ENCODE assay signal across 28 cellular contexts in genomic region chr15:66876423-66876730, GRCh38.
A peak's percentile ranks its signal among the peaks of the same experiment; 100 is the strongest.
DNase-seq lines count a peak whose midpoint lies in the region; ATAC-seq, FAIRE-seq and TF ChIP-seq lines count a peak whose summit lies in the region.
"Had no signal": no experiment of that assay in that cellular context is flagged by ENCODE, and none has a peak within 500 bp of the region (broad histone marks: within the 10 kb centered on the region; RNA-seq: fewer than 3 reads in every experiment).

No MANE protein-coding gene starts in this region.

- H3K27me3 ChIP-seq in K562 (ENCODE audit: control insufficient read depth in 2 of 2, insufficient read depth in 2 of 2, low read length in 2 of 2), result peaks cover 0 to 18% of the 10 kb centered on the region in 2 experiments; a peak in 2 of 5 replicates
- peaks cover 0 to 15% (median 0%) of the 10 kb centered on the region in 3 experiments for H3K27me3 ChIP-seq in neuronal stem cell (ENCODE audit: control insufficient read depth in 3 of 3, insufficient read depth in 3 of 3, low read depth in 1 of 3, low read length in 3 of 3)
- no peaks in the 10 kb centered on the region for H3K27me3 ChIP-seq in PC-9 (ENCODE audit: insufficient read depth, low read depth)
- H3K27me3 ChIP-seq: uterus had no signal

- intact Hi-C loops in K562 (cut with micrococcal nuclease) (no loop called here), PC-9 (cut with micrococcal nuclease; ENCODE audit: unreplicated experiment) (no loop called here)

- no peaks in the 10 kb centered on the region for H3F3A ChIP-seq in PC-9 (ENCODE audit: insufficient read depth, low read depth)

- no peak overlapping the region for H2BK12ac ChIP-seq in neuronal stem cell (ENCODE audit: low read length)

- 7% methylated on average over 5 of the region's 5 CpGs for WGBS in K562 (ENCODE audit: insufficient coverage, low coverage, missing lambda C conversion rate)
- WGBS in neuronal stem cell (ENCODE audit: extremely low coverage in 2 of 2, insufficient read length in 2 of 2, insufficient replicate concordance in 1 of 2), 2 donors, result no CpG with 5 or more reads among the region's 5 CpGs

- no peak overlapping the region for H2BK5ac ChIP-seq in neuronal stem cell (ENCODE audit: low read length)

- H3K27ac ChIP-seq in K562 (ENCODE audit: extremely low read depth, low read depth, low read length) (no peak overlapping the region), neuronal stem cell (replicated peaks; ENCODE audit: low read length) (no peak overlapping the region), PC-9 (no peak overlapping the region)
- H3K27ac ChIP-seq: psoas muscle, uterus had no signal

- H4K20me1 ChIP-seq in K562 (replicated peaks; ENCODE audit: control insufficient read depth, insufficient read depth, low read length) (no peaks in the 10 kb centered on the region), PC-9 (ENCODE audit: insufficient read depth) (no peaks in the 10 kb centered on the region)

- H3K4me3 ChIP-seq in K562, result no peak overlapping the region
- H3K4me3 ChIP-seq in neuronal stem cell (ENCODE audit: low read length in 2 of 2), result no peak overlapping the region
- no peak overlapping the region for H3K4me3 ChIP-seq in PC-9
- H3K4me3 ChIP-seq: psoas muscle, uterus had no signal

- no peak for TF ChIP-seq EP300 in K562 (IDR thresholded peaks at IDR 0.05; ENCODE audit: low read length)

- H3K79me2 ChIP-seq in K562 (ENCODE audit: control insufficient read depth, insufficient read depth, low read length) (no peaks in the 10 kb centered on the region), PC-9 (ENCODE audit: low read depth) (no peaks in the 10 kb centered on the region)

- H3K36me3 ChIP-seq in K562 (ENCODE audit: control insufficient read depth, insufficient read depth, low read length) (no peaks in the 10 kb centered on the region), neuronal stem cell (replicated peaks in 1 of 2; ENCODE audit: control insufficient read depth in 2 of 2, insufficient read depth in 2 of 2, low read length in 2 of 2) (no peaks in the 10 kb centered on the region), PC-9 (ENCODE audit: low read depth) (no peaks in the 10 kb centered on the region)
- H3K36me3 ChIP-seq: uterus had no signal

- in situ Hi-C loops in K562 (cut with MboI), result no loop called here

- FAIRE-seq in G401.6 (lab: Jason Lieb, UNC) (peak; percentile 76), K562 (lab: Jason Lieb, UNC) (no peak)
- FAIRE-seq: astrocyte, endothelial cell of umbilical vein, GM12891 had no signal

- H2AK5ac ChIP-seq in neuronal stem cell (ENCODE audit: low read depth, low read length), result peak overlapping the region; percentile 24

- no peak overlapping the region for H3K4ac ChIP-seq in neuronal stem cell (ENCODE audit: low read length)

- no peak overlapping the region for H3K14ac ChIP-seq in neuronal stem cell (ENCODE audit: low read length)

- no peak overlapping the region for H3K18ac ChIP-seq in neuronal stem cell (ENCODE audit: low read length)

- peak overlapping the region; percentile 17 for H4K91ac ChIP-seq in neuronal stem cell (ENCODE audit: low read depth, low read length, poor library complexity)

- peak; percentile 49 for DNase-seq in HEK293T (ENCODE audit: extremely low spot score)
- DNase-seq in K562 (ENCODE audit: extremely low read depth in 1 of 4, low spot score in 3 of 4), result peak; percentile 57 to 70 (median 64)
- DNase-seq in neuronal stem cell (ENCODE audit: low spot score), result no peak
- no peak for DNase-seq in NCI-H69 (lab: John Stamatoyannopoulos, UW)
- no peak for DNase-seq in activated T-cell treated with anti-CD3 and anti-CD28 coated beads, Interleukin-2, amount 50 U/mL, for 48 hours
- no peak for DNase-seq in PC-9
- DNase-seq: activated CD4-positive, alpha-beta T cell treated with anti-CD3 and anti-CD28 coated beads, Interleukin-2, amount 50 U/mL, for 1 hour; activated CD8-positive, alpha-beta memory T cell treated with anti-CD3 and anti-CD28 coated beads, Interleukin-2, amount 50 U/mL, for 4 hours; Calu3; H9; hippocampal formation; KG1; NCI-H146; NCI-H2171; NCI-H510A; NK-92 treated with Interleukin-12 subunit alpha and Interleukin-12 subunit beta, amount 100 ng/mL, for 24 hours; nucleus accumbens; psoas muscle; SIG-M5; stimulated activated naive CD4-positive, alpha-beta T cell treated with Interleukin-2 at 50 U/mL for 16 hours; T1000; uterus had no signal

- no peak overlapping the region for H3K23ac ChIP-seq in neuronal stem cell (ENCODE audit: low read depth, low read length, poor library complexity)

- H3K9me3 ChIP-seq in K562 (replicated peaks; ENCODE audit: control insufficient read depth, insufficient read depth, low read depth, low read length), result no peaks in the 10 kb centered on the region
- no peaks in the 10 kb centered on the region for H3K9me3 ChIP-seq in neuronal stem cell (replicated peaks in 1 of 2; ENCODE audit: control insufficient read depth in 2 of 2, insufficient read depth in 1 of 2, low read depth in 1 of 2, low read length in 2 of 2)
- H3K9me3 ChIP-seq in PC-9 (ENCODE audit: insufficient read depth, low read depth), result no peaks in the 10 kb centered on the region
- H3K9me3 ChIP-seq: psoas muscle had no signal

- TF ChIP-seq RAD21 in K562 (CRISPR knock-in tag; conservative IDR thresholded peaks at IDR 0.05 in 1 of 2, IDR thresholded peaks at IDR 0.05 in 1 of 2), result no peak

- no peak overlapping the region for H4K8ac ChIP-seq in neuronal stem cell (ENCODE audit: low read depth, low read length)

- no peaks in the 10 kb centered on the region for H3K79me1 ChIP-seq in neuronal stem cell (ENCODE audit: low read depth, low read length)

- H3K4me1 ChIP-seq in K562 (replicated peaks in 1 of 2; ENCODE audit: control insufficient read depth in 2 of 2, insufficient read depth in 2 of 2, low read length in 2 of 2), result peaks cover 0 to 4% of the 10 kb centered on the region in 2 experiments; a peak in 2 of 5 replicates
- H3K4me1 ChIP-seq in neuronal stem cell (ENCODE audit: control insufficient read depth in 2 of 2, insufficient read depth in 1 of 2, low read depth in 1 of 2, low read length in 2 of 2), result peaks cover 0 to 10% of the 10 kb centered on the region in 2 donors
- no peaks in the 10 kb centered on the region for H3K4me1 ChIP-seq in PC-9 (replicated peaks; ENCODE audit: insufficient read depth)
- H3K4me1 ChIP-seq: uterus had no signal

- peak overlapping the region in 1 of 2 experiments; percentile 43; a peak in 1 of 4 replicates for H3K9ac ChIP-seq in K562 (ENCODE audit: insufficient read depth in 1 of 2, low read depth in 2 of 2, low read length in 2 of 2)
- no peak overlapping the region for H3K9ac ChIP-seq in neuronal stem cell (ENCODE audit: low read depth, low read length, poor library complexity)

- no peak overlapping the region for H2BK120ac ChIP-seq in neuronal stem cell (ENCODE audit: low read depth, low read length)

- TF ChIP-seq CTCF in K562 (IDR thresholded peaks at IDR 0.05 in 2 of 3, conservative IDR thresholded peaks at IDR 0.05 in 1 of 3; ENCODE audit: insufficient read depth in 2 of 3, low read depth in 1 of 3, low read length in 3 of 3), result no peak
- no peak for TF ChIP-seq CTCF in PC-9 (conservative IDR thresholded peaks at IDR 0.05)

- POLR2A ChIA-PET in HEK293T (lab: Yijun Ruan, JAX) (no interaction called here), K562 (lab: Yijun Ruan, JAX) (no interaction called here), PC-9 (lab: Charles Lee; ENCODE audit: unreplicated experiment) (no interaction called here)

- ATAC-seq in K562, result peak; percentile 96
- ATAC-seq: activated T-helper 17 cell treated with anti-CD3 and anti-CD28 coated beads, Interleukin-2, amount 50 U/mL, for 72 hours; left lobe of liver; psoas muscle had no signal

- CTCF ChIA-PET in HEK293T (lab: Yijun Ruan, JAX) (interaction anchor here (1.0 to 1.3 kb wide), 2 partner anchors 13 to 25 kb away, joined by 4 to 6 read pairs; no protein-coding TSS in a partner anchor), K562 (lab: Yijun Ruan, JAX; ENCODE audit: low intra/inter-chr PET ratio) (no interaction called here), PC-9 (lab: Charles Lee) (no interaction called here)

- BruUV-seq in K562 (replicated peaks; lab: Mats Ljungman, UMichigan), result no TSS peak
- no TSS peak for BruUV-seq in PC-9 (replicated peaks; lab: Mats Ljungman, UMichigan)

- TF ChIP-seq POLR2A in K562 (conservative IDR thresholded peaks at IDR 0.05), result no peak

- H3K4me2 ChIP-seq in K562 (ENCODE audit: insufficient read depth, low read length) (no peak overlapping the region), neuronal stem cell (ENCODE audit: insufficient read depth, low read length, poor library complexity, severe bottlenecking) (no peak overlapping the region), PC-9 (no peak overlapping the region)

- no peak overlapping the region for H2BK15ac ChIP-seq in neuronal stem cell (ENCODE audit: low read length)

- no peaks in the 10 kb centered on the region for H3K9me1 ChIP-seq in K562 (ENCODE audit: control insufficient read depth, insufficient read depth, low read length)

- H3K9me2 ChIP-seq in PC-9 (ENCODE audit: insufficient read depth), result no peaks in the 10 kb centered on the region

- H2AFZ ChIP-seq in K562 (ENCODE audit: low read depth, low read length) (peak overlapping the region; percentile 77; the same call in 1 of the 2 replicates), neuronal stem cell (ENCODE audit: low read length) (no peak overlapping the region), PC-9 (no peak overlapping the region)

TF ChIP-seq in HEK293T, 16 proteins besides CTCF, POLR2A, EP300 and RAD21 (continues in another document):
- TF ChIP-seq HDGF (IDR thresholded peaks at IDR 0.05; ENCODE audit: borderline replicate concordance), result no peak
- TF ChIP-seq FOXM1 (IDR thresholded peaks at IDR 0.05; ENCODE audit: borderline replicate concordance), result no peak
- no peak for TF ChIP-seq SUZ12 (IDR thresholded peaks at IDR 0.05)
- no peak for TF ChIP-seq SP1 (IDR thresholded peaks at IDR 0.05)

TF ChIP-seq in K562, 482 proteins besides CTCF, POLR2A, EP300 and RAD21:
- TF ChIP-seq SMARCA5 (IDR thresholded peaks at IDR 0.05) (no peak), CCAR2 (IDR thresholded peaks at IDR 0.05; ENCODE audit: low read depth, low read length) (no peak), SUPT5H (IDR thresholded peaks at IDR 0.05) (no peak), ARID3B (CRISPR knock-in tag; IDR thresholded peaks at IDR 0.05; ENCODE audit: borderline replicate concordance) (no peak)

Comparison
In these comparisons a context has a peak if more than half of its experiments do, and no peak if none do; other contexts are left out.
1. DNase-seq: peak in HEK293T (single experiment) and K562 (4 of 4); none in neuronal stem cell (single experiment), NCI-H69 (single experiment), activated T-cell treated with anti-CD3 and anti-CD28 coated beads, Interleukin-2, amount 50 U/mL, for 48 hours (0 of 2) and PC-9 (0 of 2).